Comparison of ENCODE assay signal across 12 cellular contexts in genomic region chr5:84249918-84250635, GRCh38.
DNase-seq lines count a peak whose midpoint lies in the region; ATAC-seq and TF ChIP-seq lines count a peak whose summit lies in the region.
"Had no signal": no experiment of that assay in that cellular context is flagged by ENCODE, and none has a peak within 500 bp of the region (broad histone marks: within the 10 kb centered on the region; RNA-seq: fewer than 3 reads in every experiment).

No MANE protein-coding gene starts in this region.

- no peak for DNase-seq in WTC11 (ENCODE audit: low spot score)
- peak; percentile 49 for DNase-seq in hepatic stellate cell (ENCODE audit: low spot score)
- DNase-seq in stimulated activated effector memory CD8-positive, alpha-beta T cell treated with anti-CD3 and anti-CD28 coated beads, Interleukin-12 subunit alpha, Interleukin-12 subunit beta, amount 100 ng/mL, for 72 hours (ENCODE audit: low spot score in 2 of 2), result no peak
- DNase-seq in activated naive CD4-positive, alpha-beta T cell treated with anti-CD3 and anti-CD28 coated beads, Interleukin-2, amount 10 ng/mL, durations not matched to agents 7 days and 5 days, result no peak
- DNase-seq: C1 segment of cervical spinal cord had no signal

- POLR2A ChIA-PET in HEK293 (lab: Yijun Ruan, JAX) (no interaction called here), WTC11 (lab: Charles Lee) (no interaction called here)

- H3K27me3 Mint-ChIP-seq in WTC11 (ENCODE audit: low read depth), result no peaks in the 10 kb centered on the region
- no peaks in the 10 kb centered on the region for H3K27me3 Mint-ChIP-seq in activated naive CD4-positive, alpha-beta T cell treated with anti-CD3 and anti-CD28 coated beads, Interleukin-2, amount 10 ng/mL, durations not matched to agents 7 days and 5 days

- no peaks in the 10 kb centered on the region for H3K36me3 Mint-ChIP-seq in WTC11
- H3K36me3 Mint-ChIP-seq in stimulated activated effector memory CD8-positive, alpha-beta T cell treated with anti-CD3 and anti-CD28 coated beads, Interleukin-12 subunit alpha, Interleukin-12 subunit beta, amount 100 ng/mL, for 72 hours, result no peaks in the 10 kb centered on the region
- H3K36me3 Mint-ChIP-seq in activated naive CD4-positive, alpha-beta T cell treated with anti-CD3 and anti-CD28 coated beads, Interleukin-2, amount 10 ng/mL, durations not matched to agents 7 days and 5 days, result no peaks in the 10 kb centered on the region

- H3K4me3 ChIP-seq in ACC112 (ENCODE audit: low read depth, low read length) (peak overlapping the region; percentile 45; the same call in 1 of the 2 replicates), HEK293 (ENCODE audit: low read depth, low read length) (no peak overlapping the region)

- H2AFZ ChIP-seq in ACC112 (ENCODE audit: low read length, unreplicated experiment), result peak overlapping the region; percentile 30
- H2AFZ ChIP-seq: parathyroid adenoma had no signal

- peaks cover 19% of the 10 kb centered on the region for H3K4me1 ChIP-seq in ACC112 (ENCODE audit: control insufficient read depth, insufficient read depth, low read length, unreplicated experiment)
- peaks cover 8% of the 10 kb centered on the region; the same call in 1 of the 2 replicates for H3K4me1 ChIP-seq in HEK293 (ENCODE audit: control insufficient read depth, insufficient read depth, low read length)
- H3K4me1 ChIP-seq: parathyroid adenoma had no signal

- H3K9me3 ChIP-seq in HEK293 (ENCODE audit: control insufficient read depth, insufficient read depth, low read depth, low read length), result no peaks in the 10 kb centered on the region

- ATAC-seq in WTC11, result peak; percentile 82
- no peak for ATAC-seq in stimulated activated effector memory CD8-positive, alpha-beta T cell treated with anti-CD3 and anti-CD28 coated beads, Interleukin-12 subunit alpha, Interleukin-12 subunit beta, amount 100 ng/mL, for 72 hours
- ATAC-seq in GM21423 (IDR thresholded peaks at IDR 0.05; ENCODE audit: unreplicated experiment), result no peak
- ATAC-seq in HG03565 (IDR thresholded peaks at IDR 0.05; ENCODE audit: unreplicated experiment), result no peak

- H3K27ac Mint-ChIP-seq in WTC11, result no peak overlapping the region
- H3K27ac Mint-ChIP-seq in stimulated activated effector memory CD8-positive, alpha-beta T cell treated with anti-CD3 and anti-CD28 coated beads, Interleukin-12 subunit alpha, Interleukin-12 subunit beta, amount 100 ng/mL, for 72 hours, result no peak overlapping the region
- no peak overlapping the region for H3K27ac Mint-ChIP-seq in activated naive CD4-positive, alpha-beta T cell treated with anti-CD3 and anti-CD28 coated beads, Interleukin-2, amount 10 ng/mL, durations not matched to agents 7 days and 5 days
- H3K27ac Mint-ChIP-seq: activated T-helper 1 cell treated with anti-CD3 and anti-CD28 coated beads, Interleukin-12 subunit alpha, Interleukin-12 subunit beta, Interleukin-2, Interleukin-4 antibody, amounts not matched to agents 30 ng/mL and 10 ng/mL and 1 ng/mL, durations not matched to agents 14 hours and 24 hours and 36 hours; dendritic cell treated with granulocyte-macrophage colony-stimulating factor and Interleukin-4, amounts not matched to agents 40 ng/mL and 50 ng/mL, for 4 days had no signal

- H3K27me3 ChIP-seq in ACC112 (ENCODE audit: insufficient read depth, low read length), result no peaks in the 10 kb centered on the region

- H3K27ac ChIP-seq in ACC112 (ENCODE audit: low read depth, low read length) (no peak overlapping the region), HEK293 (ENCODE audit: extremely low read depth, low read depth, low read length) (no peak overlapping the region)
- H3K27ac ChIP-seq: parathyroid adenoma had no signal

- no peak overlapping the region for H3K4me3 Mint-ChIP-seq in WTC11
- no peak overlapping the region for H3K4me3 Mint-ChIP-seq in stimulated activated effector memory CD8-positive, alpha-beta T cell treated with anti-CD3 and anti-CD28 coated beads, Interleukin-12 subunit alpha, Interleukin-12 subunit beta, amount 100 ng/mL, for 72 hours
- H3K4me3 Mint-ChIP-seq in activated naive CD4-positive, alpha-beta T cell treated with anti-CD3 and anti-CD28 coated beads, Interleukin-2, amount 10 ng/mL, durations not matched to agents 7 days and 5 days, result no peak overlapping the region
- H3K4me3 Mint-ChIP-seq: activated T-helper 1 cell treated with anti-CD3 and anti-CD28 coated beads, Interleukin-12 subunit alpha, Interleukin-12 subunit beta, Interleukin-2, Interleukin-4 antibody, amounts not matched to agents 30 ng/mL and 10 ng/mL and 1 ng/mL, durations not matched to agents 14 hours and 24 hours and 36 hours; dendritic cell treated with granulocyte-macrophage colony-stimulating factor and Interleukin-4, amounts not matched to agents 40 ng/mL and 50 ng/mL, for 4 days had no signal

- H3K36me3 ChIP-seq in ACC112 (ENCODE audit: insufficient read depth, low read length), result no peaks in the 10 kb centered on the region
- H3K36me3 ChIP-seq in HEK293 (ENCODE audit: control insufficient read depth in 2 of 2, insufficient read depth in 1 of 2, low read length in 2 of 2), result no peaks in the 10 kb centered on the region

- H3K4me1 Mint-ChIP-seq in WTC11, result peaks cover 10% of the 10 kb centered on the region
- no peaks in the 10 kb centered on the region for H3K4me1 Mint-ChIP-seq in stimulated activated effector memory CD8-positive, alpha-beta T cell treated with anti-CD3 and anti-CD28 coated beads, Interleukin-12 subunit alpha, Interleukin-12 subunit beta, amount 100 ng/mL, for 72 hours
- no peaks in the 10 kb centered on the region for H3K4me1 Mint-ChIP-seq in activated naive CD4-positive, alpha-beta T cell treated with anti-CD3 and anti-CD28 coated beads, Interleukin-2, amount 10 ng/mL, durations not matched to agents 7 days and 5 days

- no peaks in the 10 kb centered on the region for H3K9me3 Mint-ChIP-seq in WTC11
- peaks cover 13% of the 10 kb centered on the region for H3K9me3 Mint-ChIP-seq in stimulated activated effector memory CD8-positive, alpha-beta T cell treated with anti-CD3 and anti-CD28 coated beads, Interleukin-12 subunit alpha, Interleukin-12 subunit beta, amount 100 ng/mL, for 72 hours
- no peaks in the 10 kb centered on the region for H3K9me3 Mint-ChIP-seq in activated naive CD4-positive, alpha-beta T cell treated with anti-CD3 and anti-CD28 coated beads, Interleukin-2, amount 10 ng/mL, durations not matched to agents 7 days and 5 days
- H3K9me3 Mint-ChIP-seq: activated T-helper 1 cell treated with anti-CD3 and anti-CD28 coated beads, Interleukin-12 subunit alpha, Interleukin-12 subunit beta, Interleukin-2, Interleukin-4 antibody, amounts not matched to agents 30 ng/mL and 10 ng/mL and 1 ng/mL, durations not matched to agents 14 hours and 24 hours and 36 hours; dendritic cell treated with granulocyte-macrophage colony-stimulating factor and Interleukin-4, amounts not matched to agents 40 ng/mL and 50 ng/mL, for 4 days had no signal

- CTCF ChIA-PET in HEK293 (lab: Yijun Ruan, JAX), result interaction anchor here (0.6 kb wide), 1 partner anchor 123 kb away, joined by 4 read pairs; no protein-coding TSS in a partner anchor
- CTCF ChIA-PET in WTC11 (lab: Charles Lee), result no interaction called here
- CTCF ChIA-PET in activated naive CD4-positive, alpha-beta T cell treated with anti-CD3 and anti-CD28 coated beads, Interleukin-2, amount 10 ng/mL, durations not matched to agents 7 days and 5 days (lab: Charles Lee), result no interaction called here

- H3K79me2 ChIP-seq in ACC112 (ENCODE audit: control insufficient read depth, insufficient read depth, low read length, unreplicated experiment), result no peaks in the 10 kb centered on the region
- H3K79me2 ChIP-seq: parathyroid adenoma had no signal

- no peak for TF ChIP-seq CTCF in HEK293 (tag by site-specific recombination; IDR thresholded peaks at IDR 0.05)
- TF ChIP-seq CTCF in WTC11 (IDR thresholded peaks at IDR 0.05), result no peak

TF ChIP-seq in HEK293, 187 proteins besides CTCF, POLR2A, EP300 and RAD21:
- TF ChIP-seq PRDM1 (tag by site-specific recombination; IDR thresholded peaks at IDR 0.05) (no peak), ZNF354C (tag by site-specific recombination; IDR thresholded peaks at IDR 0.05; ENCODE audit: borderline replicate concordance, low read depth) (no peak), ZFHX2 (tag by site-specific recombination; conservative IDR thresholded peaks at IDR 0.05) (0 out of 2 replicates have a peak, but pooled peaks have one; percentile 9)

TF ChIP-seq in WTC11, 78 proteins besides CTCF, POLR2A, EP300 and RAD21 (continues in another document):
- TF ChIP-seq AFF4 (CRISPR knock-in tag; IDR thresholded peaks at IDR 0.05; ENCODE audit: borderline replicate concordance) (no peak), RELA (CRISPR knock-in tag; IDR thresholded peaks at IDR 0.05; ENCODE audit: borderline replicate concordance) (no peak), GTF2I (CRISPR knock-in tag; conservative IDR thresholded peaks at IDR 0.05) (no peak), NR2C2 (CRISPR knock-in tag; IDR thresholded peaks at IDR 0.05) (no peak), TCF7 (CRISPR knock-in tag; IDR thresholded peaks at IDR 0.05; ENCODE audit: low read depth) (no peak), MYBL2 (CRISPR knock-in tag; IDR thresholded peaks at IDR 0.05) (no peak)
